ENCODE assay signal across 17 cellular contexts in genomic region chr21:15197696-15198095, GRCh38.
A peak's percentile ranks its signal among the peaks of the same experiment; 100 is the strongest.
DNase-seq lines count a peak whose midpoint lies in the region; ATAC-seq and TF ChIP-seq lines count a peak whose summit lies in the region.
"Had no signal": no experiment of that assay in that cellular context is flagged by ENCODE, and none has a peak within 500 bp of the region (broad histone marks: within the 10 kb centered on the region; RNA-seq: fewer than 3 reads in every experiment).

No MANE protein-coding gene starts in this region.

- peaks cover 20% of the 10 kb centered on the region for H3K4me1 Mint-ChIP-seq in mesothelial cell of epicardium
- H3K4me1 Mint-ChIP-seq in chondrocyte (ENCODE audit: low read depth) = peaks cover 3% of the 10 kb centered on the region
- H3K4me1 Mint-ChIP-seq: CD4-positive, alpha-beta memory T cell had no signal

- DNase-seq in amniotic epithelial cell (ENCODE audit: low read depth) = peak; percentile 49
- DNase-seq in fibroblast of lung (ENCODE audit: low read depth in 2 of 2) = peak; percentile 6 to 30
- no peak for DNase-seq in mesothelial cell of epicardium (ENCODE audit: low spot score in 2 of 2, unreplicated experiment in 2 of 2)
- DNase-seq in stromal cell of bone marrow (ENCODE audit: low read depth) = peak; percentile 18
- DNase-seq in right lobe of liver = no peak
- DNase-seq in foreskin melanocyte = no peak
- no peak for DNase-seq in chondrocyte (ENCODE audit: low spot score)
- DNase-seq in DMS114 treated with DMSO at 0.1 percent for 48 hours (lab: John Stamatoyannopoulos, UW; ENCODE audit: unreplicated experiment) = no peak
- DNase-seq: BE2C; CD4-positive, alpha-beta memory T cell; DMS153; DMS79 treated with DMSO at 0.1 percent for 48 hours; EL; GDM1; GM23248; H7 had no signal

- no peak overlapping the region for H2AFZ ChIP-seq in fibroblast of lung (ENCODE audit: low read length)

- no peak overlapping the region for H3K9ac ChIP-seq in fibroblast of lung (ENCODE audit: insufficient read depth, low read length)
- H3K9ac ChIP-seq: GM23248 had no signal

- H3K4me1 ChIP-seq in fibroblast of lung (ENCODE audit: control insufficient read depth, extremely low read depth, insufficient read depth, low read length) (no peaks in the 10 kb centered on the region), right lobe of liver (peaks cover 0 to 17% (median 5%) of the 10 kb centered on the region in 4 donors)

- H3K9me3 ChIP-seq in fibroblast of lung (ENCODE audit: control insufficient read depth, insufficient read depth, low read depth, low read length) (no peaks in the 10 kb centered on the region), right lobe of liver (no peaks in the 10 kb centered on the region)

- no peaks in the 10 kb centered on the region for H3K79me2 ChIP-seq in fibroblast of lung (ENCODE audit: control insufficient read depth, insufficient read depth, low read length)

- TF ChIP-seq POLR2A in right lobe of liver (IDR thresholded peaks at IDR 0.05) = no peak

- no peak overlapping the region for H3K4me3 Mint-ChIP-seq in mesothelial cell of epicardium
- H3K4me3 Mint-ChIP-seq in chondrocyte (ENCODE audit: unreplicated experiment) = no peak overlapping the region
- H3K4me3 Mint-ChIP-seq: CD4-positive, alpha-beta memory T cell had no signal

- H3K9me3 Mint-ChIP-seq in mesothelial cell of epicardium = no peaks in the 10 kb centered on the region
- no peaks in the 10 kb centered on the region for H3K9me3 Mint-ChIP-seq in chondrocyte (ENCODE audit: low read depth)
- H3K9me3 Mint-ChIP-seq: CD4-positive, alpha-beta memory T cell had no signal

- intact Hi-C loops in right lobe of liver (cut with DNase I) = no loop called here

- no peaks in the 10 kb centered on the region for H3K27me3 ChIP-seq in fibroblast of lung (ENCODE audit: control insufficient read depth, insufficient read depth, low read length)
- H3K27me3 ChIP-seq in right lobe of liver = no peaks in the 10 kb centered on the region
- H3K27me3 ChIP-seq: BE2C had no signal

- H3K36me3 Mint-ChIP-seq in mesothelial cell of epicardium (no peaks in the 10 kb centered on the region), chondrocyte (ENCODE audit: low read depth) (no peaks in the 10 kb centered on the region)
- H3K36me3 Mint-ChIP-seq: CD4-positive, alpha-beta memory T cell had no signal

- H4K20me1 ChIP-seq in fibroblast of lung (ENCODE audit: control insufficient read depth, extremely low read depth, insufficient read depth, low read length) = no peaks in the 10 kb centered on the region

- no peaks in the 10 kb centered on the region for H3K27me3 Mint-ChIP-seq in mesothelial cell of epicardium (ENCODE audit: low read depth)
- no peaks in the 10 kb centered on the region for H3K27me3 Mint-ChIP-seq in chondrocyte (ENCODE audit: low read depth)

- H3K27ac ChIP-seq in fibroblast of lung (ENCODE audit: insufficient read depth, low read length) (no peak overlapping the region), right lobe of liver (no peak overlapping the region)
- H3K27ac ChIP-seq: C4-2B, GM23248 had no signal

- H3K36me3 ChIP-seq in fibroblast of lung (ENCODE audit: control insufficient read depth, insufficient read depth, low read length) = no peaks in the 10 kb centered on the region
- no peaks in the 10 kb centered on the region for H3K36me3 ChIP-seq in right lobe of liver
- H3K36me3 ChIP-seq: BE2C had no signal

- no peak overlapping the region for H3K4me3 ChIP-seq in fibroblast of lung (replicated peaks in 1 of 4; ENCODE audit: control extremely low read depth in 1 of 4, insufficient read depth in 1 of 4, low read depth in 3 of 4, low read length in 4 of 4)
- no peak overlapping the region for H3K4me3 ChIP-seq in right lobe of liver
- H3K4me3 ChIP-seq: GM23248 had no signal

- H3K27ac Mint-ChIP-seq in mesothelial cell of epicardium = peak overlapping the region; percentile 6
- no peak overlapping the region for H3K27ac Mint-ChIP-seq in chondrocyte (ENCODE audit: unreplicated experiment)
- H3K27ac Mint-ChIP-seq: CD4-positive, alpha-beta memory T cell had no signal

- ATAC-seq in right lobe of liver = no peak

- 58% methylated on average over 2 of the region's 2 CpGs for WGBS in right lobe of liver (ENCODE audit: insufficient coverage, low coverage, low lambda C conversion rate, missing lambda C conversion rate)

- no peak overlapping the region for H3K4me2 ChIP-seq in fibroblast of lung (ENCODE audit: extremely low read depth, insufficient read depth, low read length)

- TF ChIP-seq CTCF in fibroblast of lung (conservative IDR thresholded peaks at IDR 0.05 in 1 of 2, IDR thresholded peaks at IDR 0.05 in 1 of 2; ENCODE audit: low read depth in 1 of 2, low read length in 2 of 2) (no peak), mesothelial cell of epicardium (IDR thresholded peaks at IDR 0.05; ENCODE audit: unreplicated experiment) (no peak), right lobe of liver (IDR thresholded peaks at IDR 0.05) (no peak), chondrocyte (IDR thresholded peaks at IDR 0.05) (no peak)

Comparison
In these comparisons a context has a peak if more than half of its experiments do, and no peak if none do; other contexts are left out.
1. DNase-seq: peak in amniotic epithelial cell (single experiment), fibroblast of lung (2 of 2) and stromal cell of bone marrow (single experiment); none in mesothelial cell of epicardium (0 of 2), right lobe of liver (0 of 3), foreskin melanocyte (single experiment), chondrocyte (single experiment) and DMS114 treated with DMSO at 0.1 percent for 48 hours (single experiment).